ENCODE assay signal across 9 cellular contexts in genomic region chr2:240236217-240237111, GRCh38.
DNase-seq lines count a peak whose midpoint lies in the region; ATAC-seq and TF ChIP-seq lines count a peak whose summit lies in the region.
"Had no signal": no experiment of that assay in that cellular context is flagged by ENCODE, and none has a peak within 500 bp of the region (broad histone marks: within the 10 kb centered on the region; RNA-seq: fewer than 3 reads in every experiment).

No MANE protein-coding gene starts in this region.

- peak; percentile 59 to 72 (median 66) for ATAC-seq in heart left ventricle
- ATAC-seq in gastrocnemius medialis: peak; percentile 62 to 68
- ATAC-seq in GM18907 (IDR thresholded peaks at IDR 0.05; ENCODE audit: unreplicated experiment): no peak

- TF ChIP-seq CTCF in heart left ventricle (IDR thresholded peaks at IDR 0.05) (no peak), gastrocnemius medialis (IDR thresholded peaks at IDR 0.05 in 4 of 5, conservative IDR thresholded peaks at IDR 0.05 in 1 of 5) (peak in 2 of 5 experiments; percentile 16 to 17), GM20000 (IDR thresholded peaks at IDR 0.05; ENCODE audit: extremely low read depth, missing control alignments) (no peak), GM10266 (IDR thresholded peaks at IDR 0.05; ENCODE audit: control insufficient read depth, insufficient read depth, low read depth, missing control alignments) (no peak)

- H3K27me3 ChIP-seq in heart left ventricle: no peaks in the 10 kb centered on the region
- no peaks in the 10 kb centered on the region for H3K27me3 ChIP-seq in gastrocnemius medialis

- H3K9me3 ChIP-seq in heart left ventricle (peaks cover 0 to 3% (median 0%) of the 10 kb centered on the region in 12 donors), gastrocnemius medialis (no peaks in the 10 kb centered on the region)

- no peak for TF ChIP-seq POLR2A in heart left ventricle (IDR thresholded peaks at IDR 0.05)
- peak; percentile 73 to 81 for TF ChIP-seq POLR2A in gastrocnemius medialis (IDR thresholded peaks at IDR 0.05)

- H3K36me3 ChIP-seq in heart left ventricle: no peaks in the 10 kb centered on the region
- H3K36me3 ChIP-seq in gastrocnemius medialis: no peaks in the 10 kb centered on the region

- H3K27ac ChIP-seq in heart left ventricle (peak overlapping the region; percentile 63 to 93 (median 82)), gastrocnemius medialis (peak overlapping the region; percentile 95 to 98 (median 96))

- H3K4me3 ChIP-seq in heart left ventricle (no peak overlapping the region), gastrocnemius medialis (no peak overlapping the region)

- DNase-seq in NAMALWA (ENCODE audit: low spot score): peak; percentile 17
- DNase-seq in NCI-H345 (lab: John Stamatoyannopoulos, UW): peak; percentile 85
- peak; percentile 80 to 93 (median 85) for DNase-seq in heart left ventricle
- DNase-seq in gastrocnemius medialis: peak; percentile 93 to 98
- no peak for DNase-seq in GM20000 (ENCODE audit: low spot score)
- no peak for DNase-seq in OCI-M1 (lab: John Stamatoyannopoulos, UW)
- DNase-seq in GM10266 (ENCODE audit: extremely low spot score): no peak
- DNase-seq: HCEC 1CT had no signal

- in situ Hi-C loops in gastrocnemius medialis (cut with MboI; ENCODE audit: low sequenced_read_pairs in 4 of 4): loop anchor here in 1 of 4 donors (25.0 kb wide), 1 partner anchor 201 kb away; the partner anchor contains the start of gene GPC1

- peaks cover 0 to 54% (median 22%) of the 10 kb centered on the region in 12 donors for H3K4me1 ChIP-seq in heart left ventricle
- H3K4me1 ChIP-seq in gastrocnemius medialis: peaks cover 37 to 44% of the 10 kb centered on the region in 2 donors

- intact Hi-C loops in heart left ventricle (cut with DNase I): loop anchor here in 6 of 10 donors (1.0 to 10.0 kb wide), 11 partner anchors 15 to 348 kb away; partner anchors contain the start of genes CAPN10 (in 1 of the 6), DUSP28 (in 1 of the 6) and RNPEPL1 (in 1 of the 6)
- intact Hi-C loops in gastrocnemius medialis (cut with DNase I; ENCODE audit: low total_unique reads): loop anchor here (1.0 kb wide), 1 partner anchor 15 kb away; no protein-coding TSS in a partner anchor

- 24 to 32% (median 31%) methylated on average over 10 to 12 of the region's 12 CpGs for WGBS in heart left ventricle, 4 donors

Comparison
In these comparisons a context has a peak if more than half of its experiments do, and no peak if none do; other contexts are left out.
1. DNase-seq: peak in NAMALWA (single experiment), NCI-H345 (single experiment), heart left ventricle (5 of 5) and gastrocnemius medialis (2 of 2); none in GM20000 (single experiment), OCI-M1 (single experiment) and GM10266 (single experiment).
2. POLR2A ChIP-seq: peak in gastrocnemius medialis (2 of 2); none in heart left ventricle (0 of 2).